20 cellular contexts compared by ENCODE assay signal in genomic region chr9:104826911-104827310, GRCh38.
"Had no signal": no experiment of that assay in that cellular context is flagged by ENCODE, and none has a peak within 500 bp of the region (broad histone marks: within the 10 kb centered on the region; RNA-seq: fewer than 3 reads in every experiment).

No MANE protein-coding gene starts in this region.

- H3K4me3 ChIP-seq: esophagus muscularis mucosa, lung, skin epidermis, suprapubic skin, tibial nerve had no signal

- H3K4me1 ChIP-seq: esophagus muscularis mucosa, suprapubic skin had no signal

- DNase-seq: activated B cell treated with CpG ODN at 0.5 μM for 24 hours; activated CD4-positive, alpha-beta T cell treated with anti-CD3 and anti-CD28 coated beads for 36 hours; activated CD4-positive, alpha-beta T cell treated with anti-CD3 and anti-CD28 coated beads, Interleukin-2, amount 50 U/mL, for 4 hours; activated CD8-positive, alpha-beta memory T cell treated with anti-CD3 and anti-CD28 coated beads for 24 hours; activated CD8-positive, alpha-beta memory T cell treated with anti-CD3 and anti-CD28 coated beads, Interleukin-2, amount 50 U/mL, for 4 hours; activated T-cell treated with anti-CD3 and anti-CD28 coated beads, Interleukin-2, amount 50 U/mL, for 24 hours; cerebellar nuclear complex; effector CD8-positive, alpha-beta T cell; head of caudate nucleus; natural killer cell; stimulated activated CD4-positive, alpha-beta T cell treated with anti-CD3 and anti-CD28 coated beads, Interleukin-1b, Interleukin-23, amount 100 ng/mL, for 48 hours; stimulated activated naive CD8-positive, alpha-beta T cell treated with anti-CD3 and anti-CD28 coated beads, Interleukin-15, amount 100 ng/mL, for 72 hours; T1000 had no signal

- H3K9me3 ChIP-seq: esophagus muscularis mucosa, suprapubic skin, tibial nerve had no signal

- ATAC-seq: activated CD4-positive, alpha-beta T cell treated with anti-CD3 and anti-CD28 coated beads for 36 hours; activated naive CD4-positive, alpha-beta T cell treated with anti-CD3 and anti-CD28 coated beads, Interleukin-2, amount 50 U/mL, for 72 hours; activated T-helper 17 cell treated with anti-CD3 and anti-CD28 coated beads, Interleukin-2, amount 50 U/mL, for 72 hours; natural killer cell; stimulated activated naive CD8-positive, alpha-beta T cell treated with anti-CD3 and anti-CD28 coated beads, Interleukin-15, amount 100 ng/mL, for 72 hours had no signal

- H3K27ac ChIP-seq: esophagus muscularis mucosa, skin epidermis, suprapubic skin, tibial nerve had no signal

- H3K27me3 ChIP-seq: esophagus muscularis mucosa, suprapubic skin, tibial nerve had no signal
